In genomic region chr2:167265004-167265403, GRCh38 we compare ENCODE assay signal across 28 cellular contexts. TPM values are rescaled to one million over a fixed set of nuclear protein-coding genes. Genes with fewer than 3 reads are reported as not detected.
"Had no signal": no experiment of that assay in that cellular context is flagged by ENCODE, and none has a peak within 500 bp of the region (broad histone marks: within the 10 kb centered on the region; RNA-seq: fewer than 3 reads in every experiment).

No MANE protein-coding gene starts in this region.

- H3K36me3 Mint-ChIP-seq: naive thymus-derived CD4-positive, alpha-beta T cell; natural killer cell; neural progenitor cell; stimulated activated effector memory CD8-positive, alpha-beta T cell treated with anti-CD3 and anti-CD28 coated beads, Interleukin-12 subunit alpha, Interleukin-12 subunit beta, amount 100 ng/mL, for 72 hours had no signal

- H3K4me2 ChIP-seq: neural progenitor cell had no signal

- H3K27ac ChIP-seq: neural progenitor cell, ovary, parathyroid adenoma, right lobe of liver, sigmoid colon, stomach, thoracic aorta, thyroid gland, tibial nerve, upper lobe of left lung had no signal

- H3K27me3 Mint-ChIP-seq: progenitor cell of endocrine pancreas; stimulated activated naive B cell treated with anti-CD40 and anti-IgM and Interleukin-4, amounts not matched to agents 10 μg/mL and 1 μg/mL and 100 μg/mL, for 72 hours; stimulated activated naive CD8-positive, alpha-beta T cell treated with anti-CD3 and anti-CD28 coated beads, Interleukin-15, Interleukin-2, amounts not matched to agents 100 ng/mL and 50 ng/mL, for 24 hours had no signal

- H3K4me3 Mint-ChIP-seq: naive thymus-derived CD4-positive, alpha-beta T cell; natural killer cell; nephron; neural progenitor cell; stimulated activated effector memory CD8-positive, alpha-beta T cell treated with anti-CD3 and anti-CD28 coated beads, Interleukin-12 subunit alpha, Interleukin-12 subunit beta, amount 100 ng/mL, for 72 hours; stimulated activated naive B cell treated with anti-CD40 and anti-IgM and Interleukin-4, amounts not matched to agents 10 μg/mL and 1 μg/mL and 100 μg/mL, for 72 hours; stimulated activated naive CD8-positive, alpha-beta T cell treated with anti-CD3 and anti-CD28 coated beads, Interleukin-15, Interleukin-2, amounts not matched to agents 100 ng/mL and 50 ng/mL, for 24 hours had no signal

- FAIRE-seq: small intestine, urothelium cell line had no signal

- H3K9me3 ChIP-seq: ovary, right lobe of liver, thyroid gland had no signal

- H3K4me3 ChIP-seq: neural progenitor cell, ovary, right lobe of liver, sigmoid colon, stomach, thoracic aorta, thyroid gland, tibial nerve, upper lobe of left lung had no signal

- DNase-seq: naive thymus-derived CD4-positive, alpha-beta T cell; natural killer cell; occipital lobe; ovary; right cardiac atrium; right lobe of liver; sigmoid colon; stimulated activated CD4-positive, alpha-beta T cell treated with anti-CD3 and anti-CD28 coated beads, Interleukin-15, amount 100 ng/mL, for 24 hours; stimulated activated CD4-positive, alpha-beta T cell treated with anti-CD3 and anti-CD28 coated beads, Interleukin-2, amount 100 ng/mL, for 24 hours; stimulated activated CD4-positive, alpha-beta T cell treated with anti-CD3 and anti-CD28 coated beads, Interleukin-2, amount 100 ng/mL, for 48 hours; stimulated activated CD4-positive, alpha-beta T cell treated with anti-CD3 and anti-CD28 coated beads, Interleukin-4, amount 100 ng/mL, for 24 hours; stimulated activated naive B cell treated with anti-CD40 and anti-IgM and Interleukin-4, amounts not matched to agents 10 μg/mL and 1 μg/mL and 100 μg/mL, for 72 hours; stimulated activated naive CD4-positive, alpha-beta T cell treated with Interleukin-2 at 50 U/mL for 16 hours; stomach; thyroid gland; trophoblast cell; upper lobe of left lung had no signal

- H3K79me2 ChIP-seq: parathyroid adenoma had no signal

- H3K27me3 ChIP-seq: neural progenitor cell, ovary, right lobe of liver, sigmoid colon, stomach, thyroid gland, tibial nerve, upper lobe of left lung had no signal

- H2AFZ ChIP-seq: parathyroid adenoma had no signal

- H3K4me1 ChIP-seq: neural progenitor cell, parathyroid adenoma, right lobe of liver, sigmoid colon, stomach, thyroid gland, tibial nerve, upper lobe of left lung had no signal

- H3K9ac ChIP-seq: neural progenitor cell, parathyroid adenoma had no signal

- ATAC-seq: naive thymus-derived CD4-positive, alpha-beta T cell; natural killer cell; right cardiac atrium; stimulated activated effector memory CD8-positive, alpha-beta T cell treated with anti-CD3 and anti-CD28 coated beads, Interleukin-12 subunit alpha, Interleukin-12 subunit beta, amount 100 ng/mL, for 72 hours had no signal

- H3K4me1 Mint-ChIP-seq: naive thymus-derived CD4-positive, alpha-beta T cell; natural killer cell; nephron; neural progenitor cell; stimulated activated effector memory CD8-positive, alpha-beta T cell treated with anti-CD3 and anti-CD28 coated beads, Interleukin-12 subunit alpha, Interleukin-12 subunit beta, amount 100 ng/mL, for 72 hours; stimulated activated naive B cell treated with anti-CD40 and anti-IgM and Interleukin-4, amounts not matched to agents 10 μg/mL and 1 μg/mL and 100 μg/mL, for 72 hours had no signal

- H3K27ac Mint-ChIP-seq: naive thymus-derived CD4-positive, alpha-beta T cell; natural killer cell; nephron; neural progenitor cell; progenitor cell of endocrine pancreas; stimulated activated effector memory CD8-positive, alpha-beta T cell treated with anti-CD3 and anti-CD28 coated beads, Interleukin-12 subunit alpha, Interleukin-12 subunit beta, amount 100 ng/mL, for 72 hours; stimulated activated naive B cell treated with anti-CD40 and anti-IgM and Interleukin-4, amounts not matched to agents 10 μg/mL and 1 μg/mL and 100 μg/mL, for 72 hours; stimulated activated naive CD8-positive, alpha-beta T cell treated with anti-CD3 and anti-CD28 coated beads, Interleukin-15, Interleukin-2, amounts not matched to agents 100 ng/mL and 50 ng/mL, for 24 hours had no signal

- H3K36me3 ChIP-seq: neural progenitor cell, ovary, right lobe of liver, sigmoid colon, stomach, thoracic aorta, thyroid gland, tibial nerve, upper lobe of left lung had no signal

RNA-seq across cellular contexts. Expression of gene B3GALT1, which starts 27.8 kb away (rescaled TPM):
- total RNA-seq: naive thymus-derived CD4-positive, alpha-beta T cell; pulmonary artery endothelial cell had no signal
- polyA plus RNA-seq: naive thymus-derived CD4-positive, alpha-beta T cell had no signal
